In the genomic region with DNA sequence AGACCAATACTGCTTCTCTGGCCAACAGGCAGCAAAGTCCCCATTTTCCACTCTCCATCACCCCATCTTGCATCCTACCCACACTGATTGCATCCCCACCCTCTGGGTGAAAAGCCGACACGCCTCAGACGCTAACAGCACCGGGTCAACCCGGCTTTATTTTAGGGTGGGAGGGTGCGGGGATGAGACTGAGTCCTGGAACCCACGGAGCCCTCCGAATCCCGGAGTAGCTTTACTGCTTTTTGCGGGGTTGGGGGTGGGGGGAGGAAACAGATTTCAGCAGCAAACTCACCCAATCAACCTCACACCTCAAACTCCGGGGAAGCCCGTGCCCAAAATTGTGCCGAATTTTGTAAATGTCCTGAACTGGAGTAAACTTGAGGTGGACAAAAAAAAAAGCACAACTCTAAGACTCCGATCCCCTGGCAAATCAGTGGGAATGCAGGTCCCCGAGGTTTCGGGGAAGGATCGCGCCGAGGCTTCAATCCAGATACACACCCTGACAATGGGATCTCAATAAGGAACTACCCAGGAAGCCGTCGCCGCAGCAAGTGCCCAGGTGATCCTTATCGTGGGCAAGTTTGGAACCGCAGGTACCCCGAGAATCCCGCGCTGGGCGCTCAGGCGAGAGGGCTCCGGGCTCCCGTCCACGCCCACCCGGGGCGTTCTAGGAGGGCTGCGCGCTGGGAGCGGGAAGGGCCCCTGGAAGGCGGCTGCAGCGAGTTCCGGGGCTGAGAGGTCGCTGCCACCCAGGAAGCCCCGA, we compare ENCODE assay signal across 8 cellular contexts. TPM values are rescaled to one million over a fixed set of nuclear protein-coding genes. Genes with fewer than 3 reads are reported as not detected.
DNase-seq lines count a peak whose midpoint lies in the region; ATAC-seq lines count a peak whose summit lies in the region.

No MANE protein-coding gene starts in this region.

- no peaks in the 10 kb centered on the region for H3K27me3 Mint-ChIP-seq in activated naive CD8-positive, alpha-beta T cell treated with anti-CD3 and anti-CD28 coated beads, Interleukin-2, amount 10 ng/mL, durations not matched to agents 7 days and 5 days
- H3K27me3 Mint-ChIP-seq in stimulated activated naive CD8-positive, alpha-beta T cell treated with anti-CD3 and anti-CD28 coated beads, Interleukin-15, Interleukin-2, amounts not matched to agents 100 ng/mL and 50 ng/mL, for 24 hours = no peaks in the 10 kb centered on the region

- WGBS in HUES64 = 4% methylated on average over 37 of the region's 42 CpGs

- H3K36me3 ChIP-seq in HUES64 (ENCODE audit: insufficient read depth, low read length) = no peaks in the 10 kb centered on the region

- no peak for ATAC-seq in activated naive CD8-positive, alpha-beta T cell treated with anti-CD3 and anti-CD28 coated beads, Interleukin-2, amount 10 ng/mL, durations not matched to agents 7 days and 5 days (ENCODE audit: low read depth)
- ATAC-seq in GM21619 (IDR thresholded peaks at IDR 0.05; ENCODE audit: unreplicated experiment) = no peak
- no peak for ATAC-seq in GM21723 (IDR thresholded peaks at IDR 0.05; ENCODE audit: unreplicated experiment)

- H3K4me1 ChIP-seq in HUES64 (ENCODE audit: insufficient read depth, low read length) = peaks cover 4% of the 10 kb centered on the region

- no peaks in the 10 kb centered on the region for H3K9me3 Mint-ChIP-seq in activated naive CD8-positive, alpha-beta T cell treated with anti-CD3 and anti-CD28 coated beads, Interleukin-2, amount 10 ng/mL, durations not matched to agents 7 days and 5 days
- H3K9me3 Mint-ChIP-seq in stimulated activated naive CD8-positive, alpha-beta T cell treated with anti-CD3 and anti-CD28 coated beads, Interleukin-15, Interleukin-2, amounts not matched to agents 100 ng/mL and 50 ng/mL, for 24 hours = no peaks in the 10 kb centered on the region

- DNase-seq in DMS79 treated with DMSO at 0.1 percent for 48 hours (lab: John Stamatoyannopoulos, UW) (peak; percentile 37), islet precursor cell (peak; percentile 48), Ammon's horn (ENCODE audit: low spot score) (no peak)
- peak; percentile 41 for DNase-seq in activated naive CD8-positive, alpha-beta T cell treated with anti-CD3 and anti-CD28 coated beads, Interleukin-2, amount 10 ng/mL, durations not matched to agents 7 days and 5 days

- no peak overlapping the region for H3K27ac ChIP-seq in HUES64 (ENCODE audit: low read depth, low read length)

- H3K4me1 Mint-ChIP-seq in activated naive CD8-positive, alpha-beta T cell treated with anti-CD3 and anti-CD28 coated beads, Interleukin-2, amount 10 ng/mL, durations not matched to agents 7 days and 5 days = peaks cover 30% of the 10 kb centered on the region
- H3K4me1 Mint-ChIP-seq in stimulated activated naive CD8-positive, alpha-beta T cell treated with anti-CD3 and anti-CD28 coated beads, Interleukin-15, Interleukin-2, amounts not matched to agents 100 ng/mL and 50 ng/mL, for 24 hours (ENCODE audit: low read depth) = peaks cover 18% of the 10 kb centered on the region

- peak overlapping the region; percentile 89 for H3K27ac Mint-ChIP-seq in activated naive CD8-positive, alpha-beta T cell treated with anti-CD3 and anti-CD28 coated beads, Interleukin-2, amount 10 ng/mL, durations not matched to agents 7 days and 5 days
- H3K27ac Mint-ChIP-seq in stimulated activated naive CD8-positive, alpha-beta T cell treated with anti-CD3 and anti-CD28 coated beads, Interleukin-15, Interleukin-2, amounts not matched to agents 100 ng/mL and 50 ng/mL, for 24 hours = peak overlapping the region; percentile 83

- H3K4me3 ChIP-seq in HUES64 (ENCODE audit: low read length) = peak overlapping the region; percentile 85

- H3K9me3 ChIP-seq in HUES64 (ENCODE audit: insufficient read depth, low read depth, low read length) = no peaks in the 10 kb centered on the region

- POLR2A ChIA-PET in activated naive CD8-positive, alpha-beta T cell treated with anti-CD3 and anti-CD28 coated beads, Interleukin-2, amount 10 ng/mL, durations not matched to agents 7 days and 5 days (lab: Charles Lee) = interaction anchor here (0.6 to 3.4 kb wide), 9 partner anchors 12 to 172 kb away, joined by 3 to 31 read pairs (median 4); a partner anchor contains a TSS

- H3K36me3 Mint-ChIP-seq in activated naive CD8-positive, alpha-beta T cell treated with anti-CD3 and anti-CD28 coated beads, Interleukin-2, amount 10 ng/mL, durations not matched to agents 7 days and 5 days = peaks cover 17% of the 10 kb centered on the region
- peaks cover 9% of the 10 kb centered on the region for H3K36me3 Mint-ChIP-seq in stimulated activated naive CD8-positive, alpha-beta T cell treated with anti-CD3 and anti-CD28 coated beads, Interleukin-15, Interleukin-2, amounts not matched to agents 100 ng/mL and 50 ng/mL, for 24 hours (ENCODE audit: low read depth)

- peak overlapping the region; percentile 56; the same call in 1 of the 2 replicates for H3K9ac ChIP-seq in HUES64 (ENCODE audit: low read depth, low read length)

- peak overlapping the region; percentile 92 for H3K4me3 Mint-ChIP-seq in activated naive CD8-positive, alpha-beta T cell treated with anti-CD3 and anti-CD28 coated beads, Interleukin-2, amount 10 ng/mL, durations not matched to agents 7 days and 5 days
- H3K4me3 Mint-ChIP-seq in stimulated activated naive CD8-positive, alpha-beta T cell treated with anti-CD3 and anti-CD28 coated beads, Interleukin-15, Interleukin-2, amounts not matched to agents 100 ng/mL and 50 ng/mL, for 24 hours = peak overlapping the region; percentile 85

- H3K27me3 ChIP-seq in HUES64 (ENCODE audit: insufficient read depth, low read length) = peaks cover 39% of the 10 kb centered on the region

RNA-seq across cellular contexts. Expression of a gene that starts 1.1 kb away (rescaled TPM):
- 4.1 TPM for polyA plus RNA-seq in HUES64 (2013, experiment 1 of 2)
- 4.9 TPM for polyA plus RNA-seq in HUES64 (2013, experiment 2 of 2)
- total RNA-seq in activated naive CD8-positive, alpha-beta T cell treated with anti-CD3 and anti-CD28 coated beads, Interleukin-2, amount 10 ng/mL, durations not matched to agents 7 days and 5 days = 10 to 100 TPM; 46.4 to 47.3 TPM
